15 cellular contexts compared by ENCODE assay signal in the genomic region with DNA sequence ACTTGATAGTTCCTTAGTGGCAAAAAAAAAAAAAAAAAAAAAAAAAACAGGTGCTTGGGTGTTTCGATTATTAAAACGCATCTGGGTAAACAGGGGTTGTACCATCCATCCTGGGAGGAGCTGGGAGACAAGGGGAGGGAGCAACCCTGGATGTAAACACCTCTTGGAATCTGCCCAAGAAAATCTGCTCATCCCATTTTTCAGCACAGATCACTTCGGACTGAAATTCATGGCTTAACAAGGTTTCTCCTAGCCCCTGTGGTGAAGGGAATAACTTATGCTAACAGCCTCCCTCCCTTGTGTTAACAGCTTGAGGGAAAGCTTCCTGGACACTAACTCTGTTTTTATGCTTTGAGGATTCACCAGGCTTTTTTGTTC. TPM values are rescaled to one million over a fixed set of nuclear protein-coding genes. Genes with fewer than 3 reads are reported as not detected.
DNase-seq lines count a peak whose midpoint lies in the region; TF ChIP-seq lines count a peak whose summit lies in the region.
"Had no signal": no experiment of that assay in that cellular context is flagged by ENCODE, and none has a peak within 500 bp of the region (broad histone marks: within the 10 kb centered on the region; RNA-seq: fewer than 3 reads in every experiment).

No MANE protein-coding gene starts in this region.

- TF ChIP-seq CTCF in brain (conservative IDR thresholded peaks at IDR 0.05) (no peak), A673 (conservative IDR thresholded peaks at IDR 0.05; ENCODE audit: low read depth, low read length) (no peak)

- H3K36me3 ChIP-seq in mucosa of rectum (ENCODE audit: control insufficient read depth in 2 of 2, insufficient read depth in 2 of 2, low read length in 2 of 2) (no peaks in the 10 kb centered on the region), A673 (ENCODE audit: insufficient read depth, low read length, poor library complexity, severe bottlenecking) (no peaks in the 10 kb centered on the region)
- H3K36me3 ChIP-seq: heart left ventricle had no signal

- H3K4me3 ChIP-seq in mucosa of rectum (ENCODE audit: low read length in 2 of 2) (peak overlapping the region; percentile 72 to 98), A673 (ENCODE audit: low read depth, low read length, poor library complexity, severe bottlenecking) (no peak overlapping the region)
- H3K4me3 ChIP-seq: lung had no signal

- peaks cover 6 to 15% of the 10 kb centered on the region in 2 donors for H3K4me1 ChIP-seq in mucosa of rectum (ENCODE audit: control insufficient read depth in 2 of 2, insufficient read depth in 2 of 2, low read length in 2 of 2)
- H3K4me1 ChIP-seq in A673 (ENCODE audit: insufficient read depth, low read length, poor library complexity, severe bottlenecking) = no peaks in the 10 kb centered on the region

- H3K9me3 Mint-ChIP-seq in activated naive CD8-positive, alpha-beta T cell (ENCODE audit: low read depth) = no peaks in the 10 kb centered on the region
- H3K9me3 Mint-ChIP-seq in activated naive CD8-positive, alpha-beta T cell treated with anti-CD3 and anti-CD28 coated beads for 36 hours = no peaks in the 10 kb centered on the region
- peaks cover 0 to 3% (median 0%) of the 10 kb centered on the region in 5 experiments for H3K9me3 Mint-ChIP-seq in brain
- no peaks in the 10 kb centered on the region for H3K9me3 Mint-ChIP-seq in activated T-helper 1 cell treated with anti-CD3 and anti-CD28 coated beads, Interleukin-12 subunit alpha, Interleukin-12 subunit beta, Interleukin-2, Interleukin-4 antibody, amounts not matched to agents 30 ng/mL and 10 ng/mL and 1 ng/mL, durations not matched to agents 14 hours and 24 hours and 36 hours
- H3K9me3 Mint-ChIP-seq: IgD-negative memory B cell had no signal

- intact Hi-C loops in activated T-helper 1 cell treated with anti-CD3 and anti-CD28 coated beads, Interleukin-12 subunit alpha, Interleukin-12 subunit beta, Interleukin-2, Interleukin-4 antibody, amounts not matched to agents 30 ng/mL and 10 ng/mL and 1 ng/mL, durations not matched to agents 14 hours and 24 hours and 36 hours (cut with micrococcal nuclease) = no loop called here
- intact Hi-C loops in A673 (cut with micrococcal nuclease; ENCODE audit: unreplicated experiment) = no loop called here

- H3K27me3 ChIP-seq in mucosa of rectum (ENCODE audit: control insufficient read depth in 2 of 2, insufficient read depth in 2 of 2, low read length in 2 of 2) = peaks cover 2 to 10% of the 10 kb centered on the region in 2 donors
- H3K27me3 ChIP-seq in A673 (replicated peaks; ENCODE audit: insufficient read depth, low read depth, low read length, poor library complexity) = peaks cover 41% of the 10 kb centered on the region

- no peaks in the 10 kb centered on the region for H3K9me3 ChIP-seq in mucosa of rectum (ENCODE audit: control insufficient read depth in 2 of 2, low read length in 2 of 2)
- no peaks in the 10 kb centered on the region for H3K9me3 ChIP-seq in A673 (ENCODE audit: low read depth, low read length, poor library complexity, severe bottlenecking)
- H3K9me3 ChIP-seq: heart left ventricle, psoas muscle had no signal

- CTCF ChIA-PET in A673 (lab: Charles Lee) = interaction anchor here (0.5 to 0.6 kb wide), 2 partner anchors 31 to 35 kb away, joined by 3 to 4 read pairs; no protein-coding TSS in a partner anchor

- peaks cover 38% of the 10 kb centered on the region for H3K27me3 Mint-ChIP-seq in activated naive CD8-positive, alpha-beta T cell
- peaks cover 55% of the 10 kb centered on the region for H3K27me3 Mint-ChIP-seq in activated naive CD8-positive, alpha-beta T cell treated with anti-CD3 and anti-CD28 coated beads for 36 hours
- peaks cover 75% of the 10 kb centered on the region for H3K27me3 Mint-ChIP-seq in brain
- peaks cover 54% of the 10 kb centered on the region for H3K27me3 Mint-ChIP-seq in activated T-helper 1 cell treated with anti-CD3 and anti-CD28 coated beads, Interleukin-12 subunit alpha, Interleukin-12 subunit beta, Interleukin-2, Interleukin-4 antibody, amounts not matched to agents 30 ng/mL and 10 ng/mL and 1 ng/mL, durations not matched to agents 14 hours and 24 hours and 36 hours (ENCODE audit: insufficient read depth)

- POLR2A ChIA-PET in A673 (lab: Charles Lee; ENCODE audit: low non-redundant PET) = no interaction called here

- peaks cover 14% of the 10 kb centered on the region for H3K4me1 Mint-ChIP-seq in activated naive CD8-positive, alpha-beta T cell (ENCODE audit: low read depth)
- peaks cover 10% of the 10 kb centered on the region for H3K4me1 Mint-ChIP-seq in activated naive CD8-positive, alpha-beta T cell treated with anti-CD3 and anti-CD28 coated beads for 36 hours
- peaks cover 18% of the 10 kb centered on the region for H3K4me1 Mint-ChIP-seq in brain
- H3K4me1 Mint-ChIP-seq in activated T-helper 1 cell treated with anti-CD3 and anti-CD28 coated beads, Interleukin-12 subunit alpha, Interleukin-12 subunit beta, Interleukin-2, Interleukin-4 antibody, amounts not matched to agents 30 ng/mL and 10 ng/mL and 1 ng/mL, durations not matched to agents 14 hours and 24 hours and 36 hours (ENCODE audit: low read depth) = peaks cover 5% of the 10 kb centered on the region

- H3K9ac ChIP-seq in mucosa of rectum (ENCODE audit: low read depth in 1 of 2, low read length in 2 of 2) = peak overlapping the region in 1 of 2 donors; percentile 73

- no peaks in the 10 kb centered on the region for H3K36me3 Mint-ChIP-seq in activated naive CD8-positive, alpha-beta T cell
- no peaks in the 10 kb centered on the region for H3K36me3 Mint-ChIP-seq in activated naive CD8-positive, alpha-beta T cell treated with anti-CD3 and anti-CD28 coated beads for 36 hours
- no peaks in the 10 kb centered on the region for H3K36me3 Mint-ChIP-seq in brain
- no peaks in the 10 kb centered on the region for H3K36me3 Mint-ChIP-seq in activated T-helper 1 cell treated with anti-CD3 and anti-CD28 coated beads, Interleukin-12 subunit alpha, Interleukin-12 subunit beta, Interleukin-2, Interleukin-4 antibody, amounts not matched to agents 30 ng/mL and 10 ng/mL and 1 ng/mL, durations not matched to agents 14 hours and 24 hours and 36 hours (ENCODE audit: low read depth)
- H3K36me3 Mint-ChIP-seq: IgD-negative memory B cell had no signal

- H3K27ac ChIP-seq in mucosa of rectum (ENCODE audit: low read depth in 2 of 2, low read length in 2 of 2) (peak overlapping the region in 1 of 2 donors; percentile 68), A673 (ENCODE audit: low read depth, low read length, poor library complexity, severe bottlenecking) (no peak overlapping the region)
- H3K27ac ChIP-seq: psoas muscle had no signal

- no peak overlapping the region for H3K27ac Mint-ChIP-seq in activated naive CD8-positive, alpha-beta T cell
- H3K27ac Mint-ChIP-seq in activated naive CD8-positive, alpha-beta T cell treated with anti-CD3 and anti-CD28 coated beads for 36 hours = no peak overlapping the region
- H3K27ac Mint-ChIP-seq in brain = no peak overlapping the region
- H3K27ac Mint-ChIP-seq in activated T-helper 1 cell treated with anti-CD3 and anti-CD28 coated beads, Interleukin-12 subunit alpha, Interleukin-12 subunit beta, Interleukin-2, Interleukin-4 antibody, amounts not matched to agents 30 ng/mL and 10 ng/mL and 1 ng/mL, durations not matched to agents 14 hours and 24 hours and 36 hours = no peak overlapping the region
- H3K27ac Mint-ChIP-seq: IgD-negative memory B cell had no signal

- no peak for DNase-seq in activated naive CD8-positive, alpha-beta T cell treated with anti-CD3 and anti-CD28 coated beads for 36 hours
- no peak for DNase-seq in activated T-helper 1 cell treated with anti-CD3 and anti-CD28 coated beads, Interleukin-12 subunit alpha, Interleukin-12 subunit beta, Interleukin-2, Interleukin-4 antibody, amounts not matched to agents 30 ng/mL and 10 ng/mL and 1 ng/mL, durations not matched to agents 14 hours and 24 hours and 36 hours (ENCODE audit: low spot score)
- DNase-seq in A673 (ENCODE audit: low spot score) = no peak
- no peak for DNase-seq in AG08395 (ENCODE audit: low spot score)
- no peak for DNase-seq in middle frontal gyrus (ENCODE audit: extremely low spot score, low spot score)
- DNase-seq: activated naive CD4-positive, alpha-beta T cell treated with anti-CD3 and anti-CD28 coated beads, Interleukin-2, amount 50 U/mL, for 16 hours; central memory CD4-positive, alpha-beta T cell; heart left ventricle; stimulated activated CD4-positive, alpha-beta T cell treated with anti-CD3 and anti-CD28 coated beads, Interleukin-1b, Interleukin-23, amount 100 ng/mL, for 48 hours had no signal

- H3K4me3 Mint-ChIP-seq in activated naive CD8-positive, alpha-beta T cell = peak overlapping the region; percentile 73
- H3K4me3 Mint-ChIP-seq in activated naive CD8-positive, alpha-beta T cell treated with anti-CD3 and anti-CD28 coated beads for 36 hours = no peak overlapping the region
- H3K4me3 Mint-ChIP-seq in brain = peak overlapping the region; percentile 81 to 96 (median 83)
- H3K4me3 Mint-ChIP-seq in activated T-helper 1 cell treated with anti-CD3 and anti-CD28 coated beads, Interleukin-12 subunit alpha, Interleukin-12 subunit beta, Interleukin-2, Interleukin-4 antibody, amounts not matched to agents 30 ng/mL and 10 ng/mL and 1 ng/mL, durations not matched to agents 14 hours and 24 hours and 36 hours = no peak overlapping the region

- no TSS peak for BruUV-seq in A673 (replicated peaks; lab: Mats Ljungman, UMichigan)

RNA-seq across cellular contexts. Expression of a gene that starts 1.7 kb away (rescaled TPM):
- not detected for total RNA-seq in activated naive CD8-positive, alpha-beta T cell treated with anti-CD3 and anti-CD28 coated beads for 36 hours
- not detected for polyA plus RNA-seq in brain (ENCODE audit: insufficient read depth, low read depth, low replicate concordance)
- total RNA-seq in activated T-helper 1 cell treated with anti-CD3 and anti-CD28 coated beads, Interleukin-12 subunit alpha, Interleukin-12 subunit beta, Interleukin-2, Interleukin-4 antibody, amounts not matched to agents 30 ng/mL and 10 ng/mL and 1 ng/mL, durations not matched to agents 14 hours and 24 hours and 36 hours = not detected in 2 replicates
- not detected in 2 replicates for total RNA-seq in A673 (2021)
- polyA plus RNA-seq: heart left ventricle had no signal

Comparison
In these comparisons a context has a peak if more than half of its experiments do, and no peak if none do; other contexts are left out.
1. H3K4me3 Mint-ChIP-seq: peak in activated naive CD8-positive, alpha-beta T cell (single experiment) and brain (5 of 5); none in activated naive CD8-positive, alpha-beta T cell treated with anti-CD3 and anti-CD28 coated beads for 36 hours (single experiment) and activated T-helper 1 cell treated with anti-CD3 and anti-CD28 coated beads, Interleukin-12 subunit alpha, Interleukin-12 subunit beta, Interleukin-2, Interleukin-4 antibody, amounts not matched to agents 30 ng/mL and 10 ng/mL and 1 ng/mL, durations not matched to agents 14 hours and 24 hours and 36 hours (single experiment).